Comparison of ENCODE assay signal across 25 cellular contexts in the genomic region with DNA sequence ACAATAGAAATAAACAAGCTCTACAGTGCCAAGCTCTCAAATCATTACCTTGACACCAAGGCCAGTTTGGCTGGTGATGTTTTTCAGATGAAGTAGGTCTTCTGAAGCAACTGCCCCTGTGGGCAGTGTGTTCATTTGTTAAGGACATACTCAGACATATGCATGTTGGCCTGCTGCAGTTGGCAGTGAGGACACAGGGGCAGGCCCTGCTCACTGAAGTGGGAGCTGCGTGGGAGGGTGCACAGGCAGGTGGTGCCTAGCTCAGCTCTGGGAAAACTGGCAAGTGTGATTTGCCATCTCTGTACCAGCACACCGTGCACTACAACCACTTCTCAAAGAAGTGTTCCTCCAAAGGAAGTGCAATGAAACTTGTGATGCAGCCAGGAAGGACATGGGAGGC.
"Had no signal": no experiment of that assay in that cellular context is flagged by ENCODE, and none has a peak within 500 bp of the region (broad histone marks: within the 10 kb centered on the region; RNA-seq: fewer than 3 reads in every experiment).

No MANE protein-coding gene starts in this region.

- H3K27ac ChIP-seq: ascending aorta, foreskin keratinocyte, neural progenitor cell, ovary, psoas muscle, right lobe of liver, testis had no signal

- ATAC-seq: foreskin keratinocyte; left colon; mucosa of descending colon; naive thymus-derived CD4-positive, alpha-beta T cell; psoas muscle had no signal

- H3K27me3 Mint-ChIP-seq: activated CD4-positive, alpha-beta T cell treated with anti-CD3 and anti-CD28 coated beads, Interleukin-2, amount 10 ng/mL, durations not matched to agents 24 days and 14 days had no signal

- H3K4me1 ChIP-seq: ascending aorta, neural progenitor cell, psoas muscle, right lobe of liver, testis had no signal

- DNase-seq: activated CD4-positive, alpha-beta T cell treated with anti-CD3 and anti-CD28 coated beads, Interleukin-2, amount 10 ng/mL, durations not matched to agents 24 days and 14 days; activated CD8-positive, alpha-beta memory T cell treated with anti-CD3 and anti-CD28 coated beads for 24 hours; activated CD8-positive, alpha-beta memory T cell treated with anti-CD3 and anti-CD28 coated beads, Interleukin-2, amount 50 U/mL, for 48 hours; activated effector memory CD4-positive, alpha-beta T cell treated with Interleukin-2 at 50 U/mL for 16 hours; activated naive CD4-positive, alpha-beta T cell treated with anti-CD3 and anti-CD28 coated beads, Interleukin-2, amount 50 U/mL, for 16 hours; activated T-cell treated with anti-CD3 and anti-CD28 coated beads, Interleukin-2, amount 50 U/mL, for 48 hours; effector memory CD8-positive, alpha-beta T cell; foreskin keratinocyte; glutamatergic neuron; hippocampal formation; islet precursor cell; left colon; mucosa of descending colon; naive thymus-derived CD4-positive, alpha-beta T cell; ovary; psoas muscle; right lobe of liver; small intestine; stimulated activated CD4-positive, alpha-beta T cell treated with anti-CD3 and anti-CD28 coated beads, Interleukin-4, amount 100 ng/mL, for 24 hours; testis had no signal

- H3K36me3 ChIP-seq: ascending aorta, neural progenitor cell, ovary, right lobe of liver had no signal

- H3K4me3 Mint-ChIP-seq: activated CD4-positive, alpha-beta T cell treated with anti-CD3 and anti-CD28 coated beads, Interleukin-2, amount 10 ng/mL, durations not matched to agents 24 days and 14 days; effector memory CD8-positive, alpha-beta T cell; memory B cell; naive thymus-derived CD4-positive, alpha-beta T cell; neural progenitor cell; stimulated activated effector memory CD8-positive, alpha-beta T cell treated with anti-CD3 and anti-CD28 coated beads, Interleukin-12 subunit alpha, Interleukin-12 subunit beta, amount 100 ng/mL, for 72 hours; T-helper 1 cell treated with Interleukin-12 subunit alpha and Interleukin-12 subunit beta and Interleukin-4 antibody, amounts not matched to agents 30 μg/mL and 1 μg/mL, for 36 hours had no signal

- H2AFZ ChIP-seq: neural progenitor cell had no signal

- H3K9ac ChIP-seq: neural progenitor cell had no signal

- H3K27ac Mint-ChIP-seq: activated CD4-positive, alpha-beta T cell treated with anti-CD3 and anti-CD28 coated beads, Interleukin-2, amount 10 ng/mL, durations not matched to agents 24 days and 14 days; memory B cell; neural progenitor cell; stimulated activated effector memory CD8-positive, alpha-beta T cell treated with anti-CD3 and anti-CD28 coated beads, Interleukin-12 subunit alpha, Interleukin-12 subunit beta, amount 100 ng/mL, for 72 hours; T-helper 1 cell treated with Interleukin-12 subunit alpha and Interleukin-12 subunit beta and Interleukin-4 antibody, amounts not matched to agents 30 μg/mL and 1 μg/mL, for 36 hours had no signal

- H3K9me3 ChIP-seq: ascending aorta, mucosa of descending colon, ovary, psoas muscle, right lobe of liver, testis had no signal

- H3K36me3 Mint-ChIP-seq: memory B cell; neural progenitor cell; stimulated activated effector memory CD8-positive, alpha-beta T cell treated with anti-CD3 and anti-CD28 coated beads, Interleukin-12 subunit alpha, Interleukin-12 subunit beta, amount 100 ng/mL, for 72 hours had no signal

- FAIRE-seq: small intestine had no signal

- H3K27me3 ChIP-seq: ascending aorta, foreskin keratinocyte, neural progenitor cell, ovary, right lobe of liver, testis had no signal

- H3K4me2 ChIP-seq: neural progenitor cell had no signal

- H3K4me3 ChIP-seq: ascending aorta, mucosa of descending colon, neural progenitor cell, ovary, psoas muscle, right lobe of liver, testis had no signal

- H3K9me3 Mint-ChIP-seq: effector memory CD8-positive, alpha-beta T cell; memory B cell; neural progenitor cell; stimulated activated effector memory CD8-positive, alpha-beta T cell treated with anti-CD3 and anti-CD28 coated beads, Interleukin-12 subunit alpha, Interleukin-12 subunit beta, amount 100 ng/mL, for 72 hours; T-helper 1 cell treated with Interleukin-12 subunit alpha and Interleukin-12 subunit beta and Interleukin-4 antibody, amounts not matched to agents 30 μg/mL and 1 μg/mL, for 36 hours had no signal
